In genomic region chr12:43338848-43339526, GRCh38 we compare ENCODE assay signal across 8 cellular contexts.
DNase-seq lines count a peak whose midpoint lies in the region; ATAC-seq and TF ChIP-seq lines count a peak whose summit lies in the region.

No MANE protein-coding gene starts in this region.

- H3F3A ChIP-seq in MM.1S (ENCODE audit: insufficient read depth, low read length), result 0 out of 2 replicates have a peak, but pooled peaks cover 5% of the 10 kb centered on the region

- H3K79me2 ChIP-seq in MM.1S (ENCODE audit: low read length), result no peaks in the 10 kb centered on the region

- DNase-seq in GM13976 (ENCODE audit: low spot score) (peak; percentile 12), HFFc6 (peak; percentile 39), MM.1S (peak; percentile 76), iPS DF 19.7 (ENCODE audit: low read depth, low spot score) (peak; percentile 35), upper lobe of right lung (no peak), DMS79 treated with DMSO at 0.1 percent for 48 hours (lab: John Stamatoyannopoulos, UW) (no peak)
- DNase-seq in activated CD4-positive, alpha-beta T cell treated with anti-CD3 and anti-CD28 coated beads, Interleukin-2, amount 50 U/mL, for 48 hours, result no peak

- H3K36me3 Mint-ChIP-seq in HFFc6 (ENCODE audit: low read depth), result no peaks in the 10 kb centered on the region

- H3K4me3 ChIP-seq in MM.1S (ENCODE audit: low read length) (no peak overlapping the region), upper lobe of right lung (no peak overlapping the region)

- peak overlapping the region; percentile 14 for H3K4me2 ChIP-seq in MM.1S (ENCODE audit: low read depth, low read length)

- intact Hi-C loops in upper lobe of right lung (cut with DNase I), result no loop called here

- ATAC-seq in upper lobe of right lung, result peak; percentile 90

- peak; percentile 57 for TF ChIP-seq CTCF in GM13976 (IDR thresholded peaks at IDR 0.05; ENCODE audit: borderline replicate concordance, control extremely low read depth, extremely low read depth, insufficient read depth, missing control alignments)
- peak; percentile 59 for TF ChIP-seq CTCF in HFFc6 (IDR thresholded peaks at IDR 0.05)
- peak; percentile 72 for TF ChIP-seq CTCF in MM.1S (IDR thresholded peaks at IDR 0.05; ENCODE audit: low read length)
- peak; percentile 90 for TF ChIP-seq CTCF in VCaP (conservative IDR thresholded peaks at IDR 0.05)
- TF ChIP-seq CTCF in upper lobe of right lung (IDR thresholded peaks at IDR 0.05), result peak; percentile 54

- no peaks in the 10 kb centered on the region for H4K20me1 ChIP-seq in MM.1S (ENCODE audit: insufficient read depth, low read length)

- H3K9ac ChIP-seq in MM.1S (ENCODE audit: low read length), result no peak overlapping the region

- H3K27me3 ChIP-seq in MM.1S (replicated peaks; ENCODE audit: insufficient read depth, low read length) (no peaks in the 10 kb centered on the region), upper lobe of right lung (no peaks in the 10 kb centered on the region)

- no peak overlapping the region for H2AFZ ChIP-seq in MM.1S (ENCODE audit: low read length)

- H3K9me3 Mint-ChIP-seq in HFFc6, result peaks cover 4% of the 10 kb centered on the region; the same call in 1 of the 2 replicates

- no peaks in the 10 kb centered on the region for H3K9me3 ChIP-seq in MM.1S (replicated peaks; ENCODE audit: insufficient read depth, low read length)
- H3K9me3 ChIP-seq in upper lobe of right lung, result no peaks in the 10 kb centered on the region

- no peaks in the 10 kb centered on the region for H3K9me2 ChIP-seq in MM.1S (replicated peaks; ENCODE audit: insufficient read depth, low read length)

- H3K36me3 ChIP-seq in MM.1S (replicated peaks; ENCODE audit: insufficient read depth, low read length) (no peaks in the 10 kb centered on the region), upper lobe of right lung (no peaks in the 10 kb centered on the region)

- peak overlapping the region; percentile 49; the same call in 1 of the 2 replicates for H3K4me3 Mint-ChIP-seq in HFFc6

- H3K27ac ChIP-seq in MM.1S (ENCODE audit: low read length) (no peak overlapping the region), VCaP (no peak overlapping the region), upper lobe of right lung (no peak overlapping the region)

- in situ Hi-C loops in GM13976 (cut with MboI; ENCODE audit: low sequenced_read_pairs, unreplicated experiment), result no loop called here

- H3K4me1 ChIP-seq in MM.1S (ENCODE audit: low read length), result peaks cover 29% of the 10 kb centered on the region
- peaks cover 4% of the 10 kb centered on the region for H3K4me1 ChIP-seq in upper lobe of right lung

- peaks cover 38% of the 10 kb centered on the region for H3K4me1 Mint-ChIP-seq in HFFc6 (ENCODE audit: low read depth)

- H3K27ac Mint-ChIP-seq in HFFc6, result peak overlapping the region; percentile 47; the same call in 1 of the 2 replicates

- H3K27me3 Mint-ChIP-seq in HFFc6 (ENCODE audit: insufficient read depth), result no peaks in the 10 kb centered on the region

Comparison
In these comparisons a context has a peak if more than half of its experiments do, and no peak if none do; other contexts are left out.
1. DNase-seq: peak in GM13976 (single experiment), HFFc6 (single experiment), MM.1S (single experiment) and iPS DF 19.7 (single experiment); none in upper lobe of right lung (single experiment), DMS79 treated with DMSO at 0.1 percent for 48 hours (single experiment) and activated CD4-positive, alpha-beta T cell treated with anti-CD3 and anti-CD28 coated beads, Interleukin-2, amount 50 U/mL, for 48 hours (0 of 2).
2. Peak in every context shown above with its lines, with median percentiles within 50 percentile points of each other: CTCF ChIP-seq.